ENCODE assay signal across 9 cellular contexts in genomic region chr14:74401504-74402241, GRCh38. TPM values are rescaled to one million over a fixed set of nuclear protein-coding genes. Genes with fewer than 3 reads are reported as not detected.
DNase-seq lines count a peak whose midpoint lies in the region; ATAC-seq and TF ChIP-seq lines count a peak whose summit lies in the region.
"Had no signal": no experiment of that assay in that cellular context is flagged by ENCODE, and none has a peak within 500 bp of the region (broad histone marks: within the 10 kb centered on the region; RNA-seq: fewer than 3 reads in every experiment).

No MANE protein-coding gene starts in this region.

- H3K4me3 ChIP-seq in mammary epithelial cell (replicated peaks in 1 of 3; ENCODE audit: insufficient read depth in 1 of 3, low read depth in 2 of 3, low read length in 3 of 3) (no peak overlapping the region), mesodermal cell (ENCODE audit: extremely low read depth, insufficient read depth, low read length, poor library complexity, severe bottlenecking) (peak overlapping the region; percentile 11)

- no peak overlapping the region for H3K27ac ChIP-seq in mammary epithelial cell (ENCODE audit: insufficient read depth, low read depth, low read length)
- H3K27ac ChIP-seq in mesodermal cell (ENCODE audit: low read depth, low read length, severe bottlenecking) = peak overlapping the region; percentile 47

- WGBS in mammary epithelial cell (ENCODE audit: low coverage, missing lambda C conversion rate) = 10% methylated on average over 10 of the region's 12 CpGs
- 6 to 13% methylated on average over 9 to 11 of the region's 12 CpGs for WGBS in mesodermal cell (ENCODE audit: insufficient coverage in 2 of 2), 2 experiments

- H3K36me3 Mint-ChIP-seq in HFFc6 (ENCODE audit: low read depth) = no peaks in the 10 kb centered on the region

- H2AFZ ChIP-seq in mammary epithelial cell (ENCODE audit: low read depth, low read length) = peak overlapping the region; percentile 73

- CTCF ChIA-PET in mammary epithelial cell (lab: Charles Lee; ENCODE audit: low non-redundant PET) = no interaction called here

- no peak overlapping the region for H3K27ac Mint-ChIP-seq in HFFc6

- no peaks in the 10 kb centered on the region for H3K79me2 ChIP-seq in mammary epithelial cell (ENCODE audit: insufficient read depth, low read length)

- intact Hi-C loops in mammary epithelial cell (cut with micrococcal nuclease) = no loop called here

- peaks cover 9% of the 10 kb centered on the region; the same call in 1 of the 2 replicates for H3K4me1 Mint-ChIP-seq in HFFc6 (ENCODE audit: low read depth)

- H3K9ac ChIP-seq in mammary epithelial cell (ENCODE audit: insufficient read depth, low read length) = no peak overlapping the region

- dilution Hi-C loops in mammary epithelial cell (cut with HindIII; ENCODE audit: low sequenced_read_pairs) = no loop called here

- H3K9me3 ChIP-seq in mammary epithelial cell (replicated peaks; ENCODE audit: insufficient read depth, low read length) = no peaks in the 10 kb centered on the region
- H3K9me3 ChIP-seq in mesodermal cell (ENCODE audit: control insufficient read depth, low read length) = no peaks in the 10 kb centered on the region
- H3K9me3 ChIP-seq: Caco-2 had no signal

- no peaks in the 10 kb centered on the region for H4K20me1 ChIP-seq in mammary epithelial cell (ENCODE audit: insufficient read depth, low read length)

- no peak for TF ChIP-seq CTCF in mammary epithelial cell (conservative IDR thresholded peaks at IDR 0.05 in 1 of 2, IDR thresholded peaks at IDR 0.05 in 1 of 2; ENCODE audit: extremely low read depth in 1 of 2, insufficient read depth in 1 of 2, low read depth in 1 of 2, low read length in 2 of 2)
- no peak for TF ChIP-seq CTCF in HFFc6 (IDR thresholded peaks at IDR 0.05)

- peaks cover 63% of the 10 kb centered on the region for H3K27me3 Mint-ChIP-seq in HFFc6 (ENCODE audit: insufficient read depth)

- no peak overlapping the region for H3K4me3 Mint-ChIP-seq in HFFc6

- peaks cover 6% of the 10 kb centered on the region for H3K4me1 ChIP-seq in mammary epithelial cell (ENCODE audit: insufficient read depth, low read length)
- peaks cover 20% of the 10 kb centered on the region for H3K4me1 ChIP-seq in mesodermal cell (ENCODE audit: control insufficient read depth, insufficient read depth, low read length, poor library complexity, severe bottlenecking)

- H3K27me3 ChIP-seq in mammary epithelial cell (ENCODE audit: insufficient read depth, low read length) = peaks cover 2% of the 10 kb centered on the region

- BruUV-seq in mammary epithelial cell (replicated peaks; lab: Mats Ljungman, UMichigan) = no TSS peak

- H3K36me3 ChIP-seq in mammary epithelial cell (ENCODE audit: insufficient read depth, low read length) = no peaks in the 10 kb centered on the region
- H3K36me3 ChIP-seq in mesodermal cell (ENCODE audit: control insufficient read depth, insufficient read depth, low read length) = no peaks in the 10 kb centered on the region

- H3K9me3 Mint-ChIP-seq in HFFc6 = no peaks in the 10 kb centered on the region

- no peak overlapping the region for H3K4me2 ChIP-seq in mammary epithelial cell (ENCODE audit: insufficient read depth, low read depth, low read length)

- in situ Hi-C loops in mammary epithelial cell (cut with MboI; ENCODE audit: low sequenced_read_pairs in 2 of 2) = no loop called here

- DNase-seq in SHP77 (lab: John Stamatoyannopoulos, UW) (peak; percentile 4 to 25), SHP77 treated with DMSO at 0.1 percent for 48 hours (lab: John Stamatoyannopoulos, UW) (no peak), T-helper 2 cell (peak in 4 of 5 experiments; percentile 24 to 69 (median 46)), mammary epithelial cell (no peak), HFFc6 (no peak)
- DNase-seq in stimulated activated CD8-positive, alpha-beta memory T cell treated with anti-CD3 and anti-CD28 coated beads, Interleukin-7, amount 100 ng/mL, for 1 hour (ENCODE audit: low read depth in 2 of 2) = peak; percentile 18 to 21

- ATAC-seq in HG03108 (IDR thresholded peaks at IDR 0.05; ENCODE audit: unreplicated experiment) = peak; percentile 78

RNA-seq across cellular contexts. Expression of gene SYNDIG1L, which starts 24.3 kb away (rescaled TPM):
- total RNA-seq in mammary epithelial cell = not detected
- polyA plus RNA-seq in mammary epithelial cell = not detected
- not detected for polyA minus RNA-seq in mammary epithelial cell
- 0.41 TPM for polyA plus RNA-seq in mesodermal cell (2013, experiment 1 of 2)
- 0.35 TPM for polyA plus RNA-seq in mesodermal cell (2013, experiment 2 of 2)
- total RNA-seq in HFFc6 (2021; fragmentation: NEBNext Ultra II Directional; extraction: Animal tissue kit (Norgen Biotek cat#: 25700)) = not detected

RNA-seq across cellular contexts. Expression of gene VRTN, which starts 53.4 kb away (rescaled TPM):
- total RNA-seq in mammary epithelial cell = not detected
- polyA plus RNA-seq in mammary epithelial cell = not detected
- polyA minus RNA-seq in mammary epithelial cell = not detected
- 2.6 TPM for polyA plus RNA-seq in mesodermal cell (2013, experiment 1 of 2)
- polyA plus RNA-seq in mesodermal cell (2013, experiment 2 of 2) = 1.9 TPM
- total RNA-seq in HFFc6 (2021; fragmentation: NEBNext Ultra II Directional; extraction: Animal tissue kit (Norgen Biotek cat#: 25700)) = not detected

Comparison
In these comparisons a context has a peak if more than half of its experiments do, and no peak if none do; other contexts are left out.
1. DNase-seq: peak in SHP77 (2 of 2), T-helper 2 cell (4 of 5) and stimulated activated CD8-positive, alpha-beta memory T cell treated with anti-CD3 and anti-CD28 coated beads, Interleukin-7, amount 100 ng/mL, for 1 hour (2 of 2); none in SHP77 treated with DMSO at 0.1 percent for 48 hours (single experiment), mammary epithelial cell (single experiment) and HFFc6 (single experiment).